ENCODE assay signal across 17 cellular contexts in genomic region chr6:13097454-13097853, GRCh38.
DNase-seq lines count a peak whose midpoint lies in the region; ATAC-seq, FAIRE-seq and TF ChIP-seq lines count a peak whose summit lies in the region.
"Had no signal": no experiment of that assay in that cellular context is flagged by ENCODE, and none has a peak within 500 bp of the region (broad histone marks: within the 10 kb centered on the region; RNA-seq: fewer than 3 reads in every experiment).

No MANE protein-coding gene starts in this region.

- no peak for FAIRE-seq in GM19239 (lab: Jason Lieb, UNC)
- FAIRE-seq: D721Med, G401.6, GM12891, H54, HTR-8/SVneo had no signal

- H3K27ac ChIP-seq in ascending aorta (peak overlapping the region; percentile 65 to 80), left ventricle myocardium inferior (replicated peaks) (peak overlapping the region; percentile 54), thyroid gland (peak overlapping the region; percentile 9 to 34 (median 19))
- H3K27ac ChIP-seq: GM23248 had no signal

- no peak for DNase-seq in Right ventricle myocardium inferior (ENCODE audit: missing footprints)
- no peak for DNase-seq in left cardiac atrium
- no peak for DNase-seq in ascending aorta (ENCODE audit: low spot score in 2 of 2)
- DNase-seq in left ventricle myocardium inferior, result no peak
- DNase-seq in thyroid gland, result peak in 1 of 2 donors; percentile 15
- no peak for DNase-seq in GM19239 (ENCODE audit: insufficient read length, low spot score)
- no peak for DNase-seq in NCI-H1417 (lab: John Stamatoyannopoulos, UW)
- DNase-seq: CD8-positive, alpha-beta T cell; GM23248; HCEC 1CT; IMR-90 had no signal

- intact Hi-C loops in Right ventricle myocardium inferior (cut with DNase I) (no loop called here), left cardiac atrium (cut with DNase I) (no loop called here), ascending aorta (cut with DNase I) (loop anchor here (2.0 to 5.0 kb wide), 2 partner anchors 17 to 140 kb away; no protein-coding TSS in a partner anchor), left ventricle myocardium inferior (cut with micrococcal nuclease) (no loop called here), thyroid gland (cut with DNase I) (no loop called here)

- H3K36me3 ChIP-seq in ascending aorta (no peaks in the 10 kb centered on the region), left ventricle myocardium inferior (no peaks in the 10 kb centered on the region), thyroid gland (no peaks in the 10 kb centered on the region)
- H3K36me3 ChIP-seq: BLaER1 treated with 17β-estradiol and CSF1 and Interleukin-3, amounts not matched to agents 10 nM and 100 nM had no signal

- no peaks in the 10 kb centered on the region for H3K9me3 ChIP-seq in ascending aorta
- H3K9me3 ChIP-seq in left ventricle myocardium inferior (replicated peaks), result no peaks in the 10 kb centered on the region
- no peaks in the 10 kb centered on the region for H3K9me3 ChIP-seq in thyroid gland
- H3K9me3 ChIP-seq: BLaER1 treated with 17β-estradiol and CSF1 and Interleukin-3, amounts not matched to agents 10 nM and 100 nM had no signal

- H3K4me1 ChIP-seq in ascending aorta (peaks cover 3 to 28% of the 10 kb centered on the region in 2 donors), left ventricle myocardium inferior (peaks cover 77% of the 10 kb centered on the region), thyroid gland (peaks cover 24 to 32% of the 10 kb centered on the region in 2 donors)

- no peak for TF ChIP-seq CTCF in ascending aorta (IDR thresholded peaks at IDR 0.05)
- TF ChIP-seq CTCF in left ventricle myocardium inferior (IDR thresholded peaks at IDR 0.05; ENCODE audit: borderline replicate concordance), result no peak
- TF ChIP-seq CTCF in thyroid gland (IDR thresholded peaks at IDR 0.05), result no peak

- H3K27me3 ChIP-seq in ascending aorta, result no peaks in the 10 kb centered on the region
- no peaks in the 10 kb centered on the region for H3K27me3 ChIP-seq in left ventricle myocardium inferior (ENCODE audit: low read depth)
- no peaks in the 10 kb centered on the region for H3K27me3 ChIP-seq in thyroid gland
- H3K27me3 ChIP-seq: BLaER1 treated with 17β-estradiol and CSF1 and Interleukin-3, amounts not matched to agents 10 nM and 100 nM had no signal

- H3K4me3 ChIP-seq in ascending aorta, result peak overlapping the region in 1 of 2 donors; percentile 1
- H3K4me3 ChIP-seq in left ventricle myocardium inferior, result no peak overlapping the region
- H3K4me3 ChIP-seq in thyroid gland (replicated peaks in 1 of 3), result no peak overlapping the region
- H3K4me3 ChIP-seq: BLaER1 treated with 17β-estradiol and CSF1 and Interleukin-3, amounts not matched to agents 10 nM and 100 nM; GM23248 had no signal

- ATAC-seq in Right ventricle myocardium inferior (peak; percentile 30), left cardiac atrium (no peak)
- ATAC-seq: CD8-positive, alpha-beta T cell had no signal

- WGBS in thyroid gland, 2 donors, result 45 to 53% methylated on average over 1 of the region's 1 CpG

- no peak for TF ChIP-seq POLR2A in thyroid gland (IDR thresholded peaks at IDR 0.05)

Comparison
In these comparisons a context has a peak if more than half of its experiments do, and no peak if none do; other contexts are left out.
1. H3K27ac ChIP-seq: peak in every context shown above with its lines; median percentile 72 in ascending aorta; 54 in left ventricle myocardium inferior; 19 in thyroid gland.